In the genomic region with DNA sequence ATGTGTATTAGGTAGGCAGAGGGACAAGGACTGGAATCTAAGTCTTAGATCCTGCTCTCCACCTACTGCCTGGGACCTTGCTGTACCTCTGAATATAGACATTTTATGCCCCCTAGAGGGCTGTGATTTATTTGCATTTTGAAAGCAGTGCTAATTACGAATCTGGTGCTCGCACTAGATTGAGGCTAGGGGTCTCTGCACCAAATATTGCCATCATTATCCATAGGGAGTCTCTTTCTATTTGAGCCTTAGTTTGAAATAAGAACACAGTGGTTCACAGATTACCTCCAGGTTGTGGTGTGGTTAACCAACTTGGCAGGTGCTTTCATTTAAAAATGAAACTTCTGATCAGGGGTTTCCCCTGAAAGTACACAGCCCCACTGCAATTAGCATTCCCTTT, we compare ENCODE assay signal across 9 cellular contexts. TPM values are rescaled to one million over a fixed set of nuclear protein-coding genes. Genes with fewer than 3 reads are reported as not detected.
DNase-seq lines count a peak whose midpoint lies in the region; ATAC-seq, FAIRE-seq and TF ChIP-seq lines count a peak whose summit lies in the region.
"Had no signal": no experiment of that assay in that cellular context is flagged by ENCODE, and none has a peak within 500 bp of the region (broad histone marks: within the 10 kb centered on the region; RNA-seq: fewer than 3 reads in every experiment).

No MANE protein-coding gene starts in this region.

- no peak for TF ChIP-seq EP300 in H1 (IDR thresholded peaks at IDR 0.05; ENCODE audit: borderline replicate concordance in 1 of 2, low read depth in 2 of 2, low read length in 2 of 2)

- no peaks in the 10 kb centered on the region for H3K23me2 ChIP-seq in H1 (ENCODE audit: low read depth, low read length)

- no peak overlapping the region for H3K4me3 ChIP-seq in H1 (ENCODE audit: extremely low read depth in 1 of 4, insufficient read depth in 2 of 4, low read depth in 3 of 4, low read length in 4 of 4)
- H3K4me3 ChIP-seq in smooth muscle cell, result no peak overlapping the region
- H3K4me3 ChIP-seq: lung had no signal

- DNase-seq in AG09319 (ENCODE audit: extremely low read depth, low read depth), result peak; percentile 20
- DNase-seq in NCI-H2171 treated with DMSO at 0.1 percent for 48 hours (lab: John Stamatoyannopoulos, UW), result peak; percentile 7
- no peak for DNase-seq in H1 (ENCODE audit: low read depth in 1 of 2, low spot score in 2 of 2)
- DNase-seq in smooth muscle cell (lab: John Stamatoyannopoulos, UW; ENCODE audit: unreplicated experiment), result no peak
- no peak for DNase-seq in superior temporal gyrus (ENCODE audit: extremely low spot score)
- no peak for DNase-seq in stimulated activated CD4-positive, alpha-beta T cell treated with anti-CD3 and anti-CD28 coated beads, Interleukin-4, amount 100 ng/mL, for 1 hour

- H4K91ac ChIP-seq in H1 (replicated peaks; ENCODE audit: insufficient read length, low read length), result no peak overlapping the region

- H3K9me3 ChIP-seq in H1 (ENCODE audit: insufficient read depth in 2 of 2, low read depth in 1 of 2, low read length in 1 of 2), result no peaks in the 10 kb centered on the region
- H3K9me3 ChIP-seq in smooth muscle cell (replicated peaks; ENCODE audit: low read depth), result no peaks in the 10 kb centered on the region

- ATAC-seq in GM18498 (IDR thresholded peaks at IDR 0.05; ENCODE audit: unreplicated experiment) (peak; percentile 94), HG02642 (IDR thresholded peaks at IDR 0.05; ENCODE audit: poor library complexity, unreplicated experiment) (peak; percentile 88)

- H3K79me2 ChIP-seq in H1 (ENCODE audit: control insufficient read depth in 1 of 2, insufficient read depth in 2 of 2, low read length in 2 of 2) (no peaks in the 10 kb centered on the region), smooth muscle cell (ENCODE audit: low read depth) (no peaks in the 10 kb centered on the region)

- POLR2A ChIA-PET in H1 (lab: Charles Lee; ENCODE audit: partially characterized antibody), result no interaction called here

- no peak overlapping the region for H3K14ac ChIP-seq in H1 (ENCODE audit: insufficient read length)

- H3K79me1 ChIP-seq in H1 (ENCODE audit: low read depth, low read length), result no peaks in the 10 kb centered on the region

- TF ChIP-seq RAD21 in H1 (IDR thresholded peaks at IDR 0.05 in 1 of 2, conservative IDR thresholded peaks at IDR 0.05 in 1 of 2; ENCODE audit: low read depth in 2 of 2, low read length in 2 of 2), result peak; percentile 64 to 69

- no peak overlapping the region for H4K8ac ChIP-seq in H1 (ENCODE audit: extremely low read depth, insufficient read depth, low read length)

- H3K4me1 ChIP-seq in H1 (replicated peaks in 1 of 4; ENCODE audit: control insufficient read depth in 3 of 4, insufficient read depth in 4 of 4, low read length in 3 of 4) (no peaks in the 10 kb centered on the region), smooth muscle cell (ENCODE audit: low read depth) (no peaks in the 10 kb centered on the region)

- no peaks in the 10 kb centered on the region for H3F3A ChIP-seq in smooth muscle cell (ENCODE audit: low read depth)

- no peak overlapping the region for H3K4ac ChIP-seq in H1 (replicated peaks; ENCODE audit: insufficient read length, low read depth, low read length)

- no peak for TF ChIP-seq POLR2A in H1 (IDR thresholded peaks at IDR 0.05; ENCODE audit: control extremely low read depth in 1 of 2, low read depth in 2 of 2, low read length in 2 of 2)

- H2BK5ac ChIP-seq in H1 (ENCODE audit: low read depth, low read length), result no peak overlapping the region

- H2BK12ac ChIP-seq in H1 (ENCODE audit: low read depth, low read length), result no peak overlapping the region

- CTCF ChIA-PET in H1 (lab: Charles Lee; ENCODE audit: partially characterized antibody), result interaction anchor here (1.0 to 1.6 kb wide), 4 partner anchors 8 to 33 kb away, joined by 3 to 6 read pairs (median 4); no protein-coding TSS in a partner anchor

- no peak overlapping the region for H3K4me2 ChIP-seq in H1 (ENCODE audit: insufficient read depth in 1 of 2, low read depth in 2 of 2, low read length in 2 of 2)
- no peak overlapping the region for H3K4me2 ChIP-seq in smooth muscle cell

- H4K5ac ChIP-seq in H1 (ENCODE audit: insufficient read length, low read depth, low read length), result no peak overlapping the region

- no peaks in the 10 kb centered on the region for H4K20me1 ChIP-seq in H1 (replicated peaks in 1 of 2; ENCODE audit: control insufficient read depth in 1 of 2, insufficient read depth in 2 of 2, low read length in 2 of 2)
- H4K20me1 ChIP-seq in smooth muscle cell (ENCODE audit: low read depth), result no peaks in the 10 kb centered on the region

- no peak overlapping the region for H2BK120ac ChIP-seq in H1 (replicated peaks; ENCODE audit: low read depth, low read length)

- H3K27ac ChIP-seq in H1 (ENCODE audit: low read depth, low read length) (no peak overlapping the region), smooth muscle cell (ENCODE audit: low read depth) (no peak overlapping the region)

- no peak overlapping the region for H3K23ac ChIP-seq in H1 (ENCODE audit: insufficient read length)

- WGBS in H1 (ENCODE audit: extremely low coverage in 1 of 2, insufficient coverage in 1 of 2, insufficient read length in 1 of 2, insufficient replicate concordance in 2 of 2, low coverage in 1 of 2, low lambda C conversion rate in 2 of 2, missing lambda C conversion rate in 1 of 2), 2 experiments, result 81% methylated on average over 2 of the region's 2 CpGs; no CpG with 5 or more reads in 1 of the 2 experiments
- 62% methylated on average over 2 of the region's 2 CpGs for WGBS in smooth muscle cell (ENCODE audit: low lambda C conversion rate)

- H2BK20ac ChIP-seq in H1 (ENCODE audit: low read length), result no peak overlapping the region

- FAIRE-seq in H1 (lab: Jason Lieb, UNC), result no peak

- no peak overlapping the region for H2BK15ac ChIP-seq in H1 (ENCODE audit: low read length)

- H3K9ac ChIP-seq in H1 (replicated peaks in 1 of 4; ENCODE audit: extremely low read depth in 1 of 4, low read depth in 3 of 4, low read length in 3 of 4) (no peak overlapping the region), smooth muscle cell (ENCODE audit: low read depth) (no peak overlapping the region)

- peak; percentile 49 for TF ChIP-seq CTCF in AG09319 (IDR thresholded peaks at IDR 0.05; ENCODE audit: low read depth, low read length)
- peak in 2 of 3 experiments; percentile 49 to 61; a peak in 3 of 4 replicates for TF ChIP-seq CTCF in H1 (IDR thresholded peaks at IDR 0.05; ENCODE audit: control extremely low read depth in 1 of 3, insufficient read depth in 1 of 3, low read depth in 1 of 3, low read length in 3 of 3)
- TF ChIP-seq CTCF in smooth muscle cell (IDR thresholded peaks at IDR 0.05; ENCODE audit: borderline replicate concordance, insufficient read depth, poor library complexity, severe bottlenecking), result peak; percentile 34

- H3K36me3 ChIP-seq in H1 (ENCODE audit: control insufficient read depth in 2 of 4, insufficient read depth in 4 of 4, low read length in 3 of 4), result no peaks in the 10 kb centered on the region
- no peaks in the 10 kb centered on the region for H3K36me3 ChIP-seq in smooth muscle cell (ENCODE audit: low read depth)

- no peak overlapping the region for H2AK5ac ChIP-seq in H1 (ENCODE audit: low read depth, low read length)

- H3K18ac ChIP-seq in H1 (ENCODE audit: extremely low read depth, low read length), result no peak overlapping the region

- no peak overlapping the region for H2AFZ ChIP-seq in H1 (ENCODE audit: low read length)
- H2AFZ ChIP-seq in smooth muscle cell (ENCODE audit: low read depth), result no peak overlapping the region

- H3K27me3 ChIP-seq in H1 (replicated peaks in 1 of 4; ENCODE audit: control insufficient read depth in 3 of 4, extremely low read depth in 1 of 4, insufficient read depth in 3 of 4, low read length in 3 of 4) (no peaks in the 10 kb centered on the region), smooth muscle cell (ENCODE audit: low read depth) (no peaks in the 10 kb centered on the region)

- no peak overlapping the region for H3K56ac ChIP-seq in H1 (replicated peaks; ENCODE audit: insufficient read length, low read depth, low read length)

TF ChIP-seq in H1, 55 proteins besides CTCF, POLR2A, EP300 and RAD21:
- TF ChIP-seq, protein P1, sequence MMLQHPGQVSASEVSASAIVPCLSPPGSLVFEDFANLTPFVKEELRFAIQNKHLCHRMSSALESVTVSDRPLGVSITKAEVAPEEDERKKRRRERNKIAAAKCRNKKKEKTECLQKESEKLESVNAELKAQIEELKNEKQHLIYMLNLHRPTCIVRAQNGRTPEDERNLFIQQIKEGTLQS (IDR thresholded peaks at IDR 0.05; ENCODE audit: insufficient read depth, low read depth, low read length), result no peak
- TF ChIP-seq SIRT6 (IDR thresholded peaks at IDR 0.05; ENCODE audit: low read length), result no peak
- TF ChIP-seq POU5F1 (IDR thresholded peaks at IDR 0.05; ENCODE audit: low read depth, low read length), result no peak
- TF ChIP-seq TEAD4 (IDR thresholded peaks at IDR 0.05; ENCODE audit: low read depth, low read length), result no peak
- no peak for TF ChIP-seq EZH2 (IDR thresholded peaks at IDR 0.05; ENCODE audit: low read depth, low read length, severe bottlenecking)
TF ChIP-seq in H1: peak in this region for 0.

RNA-seq across cellular contexts. Expression of a gene that starts 41.8 kb away (rescaled TPM):
- 0.57 and 0.74 TPM in 2 replicates for total RNA-seq in H1 (2021; fragmentation: NEBNext Ultra II Directional; extraction: Animal tissue kit (Norgen Biotek cat#: 25700))
- polyA plus RNA-seq in H1 (2011; rRNA removed), result 0.75 and 0.92 TPM in 2 replicates
- polyA plus RNA-seq in H1 (2011; cell fraction: cytosol; rRNA removed), result 0.63 TPM
- 1.4 TPM for polyA plus RNA-seq in H1 (2011; cell fraction: nucleus; rRNA removed)
- 0.76 to 1.0 TPM (median 0.83 TPM) in 4 replicates for polyA plus RNA-seq in H1 (2012, experiment 1 of 2)
- 0.47 TPM for polyA plus RNA-seq in H1 (2012, experiment 2 of 2)
- polyA plus RNA-seq in H1 (2013, experiment 1 of 2), result 0.69 TPM
- polyA plus RNA-seq in H1 (2013, experiment 2 of 2), result 0.72 TPM
- 2.6 and 3.1 TPM in 2 replicates for polyA minus RNA-seq in H1 (2011; rRNA and poly(A)+ RNA removed)
- 1.7 TPM for polyA minus RNA-seq in H1 (2011; cell fraction: cytosol; rRNA and poly(A)+ RNA removed)
- 1.7 TPM for polyA minus RNA-seq in H1 (2011; cell fraction: nucleus; rRNA and poly(A)+ RNA removed)
- total RNA-seq in smooth muscle cell, result 0.04 TPM in 1 of 2 replicates, not detected in the other
- polyA plus RNA-seq in smooth muscle cell, result not detected in 2 replicates

RNA-seq across cellular contexts. Expression of a gene that starts 59.4 kb away (rescaled TPM):
- total RNA-seq in H1 (2021; fragmentation: NEBNext Ultra II Directional; extraction: Animal tissue kit (Norgen Biotek cat#: 25700)), result 45.6 and 47.0 TPM in 2 replicates
- polyA plus RNA-seq in H1 (2011; rRNA removed) (16.7 and 22.3 TPM in 2 replicates), smooth muscle cell (38.6 and 44.4 TPM in 2 replicates)
- 24.6 TPM for polyA plus RNA-seq in H1 (2011; cell fraction: cytosol; rRNA removed)
- 35.1 TPM for polyA plus RNA-seq in H1 (2011; cell fraction: nucleus; rRNA removed)
- polyA plus RNA-seq in H1 (2012, experiment 1 of 2), result 40.8 to 48.8 TPM (median 45.7 TPM) in 4 replicates
- 24.7 TPM for polyA plus RNA-seq in H1 (2012, experiment 2 of 2)
- 29.7 TPM for polyA plus RNA-seq in H1 (2013, experiment 1 of 2)
- 33.6 TPM for polyA plus RNA-seq in H1 (2013, experiment 2 of 2)
- polyA minus RNA-seq in H1 (2011; rRNA and poly(A)+ RNA removed), result 31.2 and 37.8 TPM in 2 replicates
- polyA minus RNA-seq in H1 (2011; cell fraction: cytosol; rRNA and poly(A)+ RNA removed), result 14.0 TPM
- 16.5 TPM for polyA minus RNA-seq in H1 (2011; cell fraction: nucleus; rRNA and poly(A)+ RNA removed)
- 22.0 and 34.7 TPM in 2 replicates for total RNA-seq in smooth muscle cell

Comparison
In these comparisons a context has a peak if more than half of its experiments do, and no peak if none do; other contexts are left out.
1. DNase-seq: peak in AG09319 (single experiment) and NCI-H2171 treated with DMSO at 0.1 percent for 48 hours (single experiment); none in H1 (0 of 2), smooth muscle cell (single experiment), superior temporal gyrus (single experiment) and stimulated activated CD4-positive, alpha-beta T cell treated with anti-CD3 and anti-CD28 coated beads, Interleukin-4, amount 100 ng/mL, for 1 hour (single experiment).
2. Peak in every context shown above with its lines, with median percentiles within 50 percentile points of each other: CTCF ChIP-seq.